Comparison of ENCODE assay signal across 10 cellular contexts in genomic region chr5:1343315-1343751, GRCh38. TPM values are rescaled to one million over a fixed set of nuclear protein-coding genes. Genes with fewer than 3 reads are reported as not detected.
A peak's percentile ranks its signal among the peaks of the same experiment; 100 is the strongest.
DNase-seq lines count a peak whose midpoint lies in the region; TF ChIP-seq lines count a peak whose summit lies in the region.
"Had no signal": no experiment of that assay in that cellular context is flagged by ENCODE, and none has a peak within 500 bp of the region (broad histone marks: within the 10 kb centered on the region; RNA-seq: fewer than 3 reads in every experiment).

No MANE protein-coding gene starts in this region.

- peak overlapping the region in 4 of 5 donors; percentile 48 to 94 (median 80) for H3K9ac ChIP-seq in subcutaneous abdominal adipose tissue (ENCODE audit: low read length in 5 of 5)

- intact Hi-C loops in activated naive CD4-positive, alpha-beta T cell treated with anti-CD3 and anti-CD28 coated beads for 36 hours (cut with micrococcal nuclease), result loop anchor here (10.0 kb wide), 2 partner anchors 301 to 869 kb away; no protein-coding TSS in a partner anchor

- no peaks in the 10 kb centered on the region for H3K27me3 ChIP-seq in subcutaneous abdominal adipose tissue (ENCODE audit: control insufficient read depth in 5 of 5, insufficient read depth in 4 of 5, low read length in 5 of 5)

- no peak for TF ChIP-seq CTCF in VCaP (conservative IDR thresholded peaks at IDR 0.05)

- H3K27me3 Mint-ChIP-seq in activated naive CD4-positive, alpha-beta T cell treated with anti-CD3 and anti-CD28 coated beads for 36 hours (ENCODE audit: low read depth), result no peaks in the 10 kb centered on the region

- CTCF ChIA-PET in activated naive CD4-positive, alpha-beta T cell treated with anti-CD3 and anti-CD28 coated beads for 36 hours (lab: Charles Lee), result no interaction called here

- peak overlapping the region in 4 of 5 donors; percentile 2 to 36 (median 20) for H3K4me3 ChIP-seq in subcutaneous abdominal adipose tissue (ENCODE audit: low read depth in 1 of 5, low read length in 5 of 5)

- DNase-seq in activated naive CD4-positive, alpha-beta T cell treated with anti-CD3 and anti-CD28 coated beads for 36 hours, result no peak
- no peak for DNase-seq in activated naive CD4-positive, alpha-beta T cell (lab: John Stamatoyannopoulos, UW)
- DNase-seq in iris pigment epithelial cell (ENCODE audit: low read depth) (peak; percentile 12), NCI-H510A (lab: John Stamatoyannopoulos, UW) (no peak), globus pallidus (ENCODE audit: low spot score) (no peak), NCI-H1092 treated with DMSO at 0.1 percent for 48 hours (lab: John Stamatoyannopoulos, UW) (no peak)
- DNase-seq: NCI-H146 had no signal

- H3K4me3 Mint-ChIP-seq in activated naive CD4-positive, alpha-beta T cell treated with anti-CD3 and anti-CD28 coated beads for 36 hours, result peak overlapping the region; percentile 54

- peaks cover 31% of the 10 kb centered on the region for H3K4me1 Mint-ChIP-seq in activated naive CD4-positive, alpha-beta T cell treated with anti-CD3 and anti-CD28 coated beads for 36 hours (ENCODE audit: low read depth)

- H3K36me3 Mint-ChIP-seq in activated naive CD4-positive, alpha-beta T cell treated with anti-CD3 and anti-CD28 coated beads for 36 hours (ENCODE audit: low read depth), result peaks cover 20% of the 10 kb centered on the region

- H3K9me3 ChIP-seq in subcutaneous abdominal adipose tissue (ENCODE audit: control insufficient read depth in 5 of 5, low read length in 5 of 5), result no peaks in the 10 kb centered on the region

- H3K4me1 ChIP-seq in subcutaneous abdominal adipose tissue (ENCODE audit: control insufficient read depth in 5 of 5, insufficient read depth in 5 of 5, low read length in 5 of 5), result peaks cover 4 to 33% (median 26%) of the 10 kb centered on the region in 5 donors

- H3K9me3 Mint-ChIP-seq in activated naive CD4-positive, alpha-beta T cell treated with anti-CD3 and anti-CD28 coated beads for 36 hours, result no peaks in the 10 kb centered on the region

- H3K27ac ChIP-seq in VCaP (peak overlapping the region; percentile 79; the same call in 1 of the 2 replicates), subcutaneous abdominal adipose tissue (ENCODE audit: low read depth, low read length) (peak overlapping the region; percentile 4)

- H3K36me3 ChIP-seq in subcutaneous abdominal adipose tissue (ENCODE audit: control insufficient read depth in 5 of 5, insufficient read depth in 5 of 5, low read length in 5 of 5), result peaks cover 0 to 44% (median 36%) of the 10 kb centered on the region in 5 donors

- H3K27ac Mint-ChIP-seq in activated naive CD4-positive, alpha-beta T cell treated with anti-CD3 and anti-CD28 coated beads for 36 hours, result no peak overlapping the region

RNA-seq across cellular contexts. Expression of gene CLPTM1L, which starts 1.6 kb away (rescaled TPM):
- total RNA-seq in activated naive CD4-positive, alpha-beta T cell treated with anti-CD3 and anti-CD28 coated beads for 36 hours, result 10 to 100 TPM; 48.0 to 48.5 TPM

RNA-seq across cellular contexts. Expression of gene TERT, which starts 48.5 kb away (rescaled TPM):
- 10 to 100 TPM; 10.1 to 13.1 TPM for total RNA-seq in activated naive CD4-positive, alpha-beta T cell treated with anti-CD3 and anti-CD28 coated beads for 36 hours
- total RNA-seq: cerebellum had no signal
